ENCODE assay signal across 5 cellular contexts in genomic region chr4:107905082-107905481, GRCh38. TPM values are rescaled to one million over a fixed set of nuclear protein-coding genes. Genes with fewer than 3 reads are reported as not detected.
A peak's percentile ranks its signal among the peaks of the same experiment; 100 is the strongest.
DNase-seq lines count a peak whose midpoint lies in the region; ATAC-seq lines count a peak whose summit lies in the region.
"Not testable (repeated sequence)": the region's sequence is repeated elsewhere in the genome, so short reads cannot be mapped to it uniquely, and the experiment has no call there.

No MANE protein-coding gene starts in this region.

- not testable (repeated sequence) for H3K4me3 Mint-ChIP-seq in activated CD4-positive, alpha-beta memory T cell treated with anti-CD3 and anti-CD28 coated beads for 36 hours; activated T-cell treated with anti-CD3 and anti-CD28 coated beads, Interleukin-2, amount 50 U/mL, for 4 hours; activated naive CD4-positive, alpha-beta T cell treated with anti-CD3 and anti-CD28 coated beads for 36 hours; stimulated activated effector memory CD8-positive, alpha-beta T cell treated with anti-CD3 and anti-CD28 coated beads, Interleukin-12 subunit alpha, Interleukin-12 subunit beta, amount 100 ng/mL, for 72 hours

- POLR2A ChIA-PET in activated CD4-positive, alpha-beta memory T cell treated with anti-CD3 and anti-CD28 coated beads for 36 hours (lab: Charles Lee), result interaction anchor here (0.7 kb wide), 1 partner anchor 10 kb away, joined by 3 read pairs; no protein-coding TSS in a partner anchor

- H3K4me1 Mint-ChIP-seq in activated CD4-positive, alpha-beta memory T cell treated with anti-CD3 and anti-CD28 coated beads for 36 hours (ENCODE audit: low read depth); activated T-cell treated with anti-CD3 and anti-CD28 coated beads, Interleukin-2, amount 50 U/mL, for 4 hours (ENCODE audit: low read depth); activated naive CD4-positive, alpha-beta T cell treated with anti-CD3 and anti-CD28 coated beads for 36 hours (ENCODE audit: low read depth); stimulated activated effector memory CD8-positive, alpha-beta T cell treated with anti-CD3 and anti-CD28 coated beads, Interleukin-12 subunit alpha, Interleukin-12 subunit beta, amount 100 ng/mL, for 72 hours: not testable (repeated sequence)

- intact Hi-C loops in activated CD4-positive, alpha-beta memory T cell treated with anti-CD3 and anti-CD28 coated beads for 36 hours (cut with micrococcal nuclease); activated naive CD4-positive, alpha-beta T cell treated with anti-CD3 and anti-CD28 coated beads for 36 hours (cut with micrococcal nuclease): not testable (repeated sequence)

- peaks cover 24% of the 10 kb centered on the region for H3K27me3 Mint-ChIP-seq in activated CD4-positive, alpha-beta memory T cell treated with anti-CD3 and anti-CD28 coated beads for 36 hours
- not testable (repeated sequence) for H3K27me3 Mint-ChIP-seq in activated T-cell treated with anti-CD3 and anti-CD28 coated beads, Interleukin-2, amount 50 U/mL, for 4 hours (ENCODE audit: low read depth)
- H3K27me3 Mint-ChIP-seq in activated naive CD4-positive, alpha-beta T cell treated with anti-CD3 and anti-CD28 coated beads for 36 hours (ENCODE audit: low read depth), result peaks cover 17% of the 10 kb centered on the region

- not testable (repeated sequence) for H3K36me3 Mint-ChIP-seq in activated CD4-positive, alpha-beta memory T cell treated with anti-CD3 and anti-CD28 coated beads for 36 hours; activated T-cell treated with anti-CD3 and anti-CD28 coated beads, Interleukin-2, amount 50 U/mL, for 4 hours (ENCODE audit: insufficient read depth); activated naive CD4-positive, alpha-beta T cell treated with anti-CD3 and anti-CD28 coated beads for 36 hours (ENCODE audit: low read depth); stimulated activated effector memory CD8-positive, alpha-beta T cell treated with anti-CD3 and anti-CD28 coated beads, Interleukin-12 subunit alpha, Interleukin-12 subunit beta, amount 100 ng/mL, for 72 hours

- H3K9me3 Mint-ChIP-seq in activated CD4-positive, alpha-beta memory T cell treated with anti-CD3 and anti-CD28 coated beads for 36 hours, result peaks cover 14% of the 10 kb centered on the region
- H3K9me3 Mint-ChIP-seq in activated T-cell treated with anti-CD3 and anti-CD28 coated beads, Interleukin-2, amount 50 U/mL, for 4 hours; activated naive CD4-positive, alpha-beta T cell treated with anti-CD3 and anti-CD28 coated beads for 36 hours; stimulated activated effector memory CD8-positive, alpha-beta T cell treated with anti-CD3 and anti-CD28 coated beads, Interleukin-12 subunit alpha, Interleukin-12 subunit beta, amount 100 ng/mL, for 72 hours: not testable (repeated sequence)

- DNase-seq in activated CD4-positive, alpha-beta memory T cell treated with anti-CD3 and anti-CD28 coated beads for 36 hours, result peak; percentile 10
- DNase-seq in activated T-cell treated with anti-CD3 and anti-CD28 coated beads, Interleukin-2, amount 50 U/mL, for 4 hours; stimulated activated effector memory CD8-positive, alpha-beta T cell treated with anti-CD3 and anti-CD28 coated beads, Interleukin-12 subunit alpha, Interleukin-12 subunit beta, amount 100 ng/mL, for 72 hours (ENCODE audit: low spot score in 2 of 2): not testable (repeated sequence)
- peak; percentile 7 for DNase-seq in activated naive CD4-positive, alpha-beta T cell treated with anti-CD3 and anti-CD28 coated beads for 36 hours

- peak; percentile 13 to 30 for ATAC-seq in activated CD4-positive, CD25-positive, alpha-beta regulatory T cell treated with anti-CD3 and anti-CD28 coated beads, Interleukin-2, amount 50 U/mL, for 24 hours
- ATAC-seq in activated T-cell treated with anti-CD3 and anti-CD28 coated beads, Interleukin-2, amount 50 U/mL, for 4 hours, result peak; percentile 48 to 50
- ATAC-seq in stimulated activated effector memory CD8-positive, alpha-beta T cell treated with anti-CD3 and anti-CD28 coated beads, Interleukin-12 subunit alpha, Interleukin-12 subunit beta, amount 100 ng/mL, for 72 hours, result peak; percentile 24

- CTCF ChIA-PET in activated CD4-positive, alpha-beta memory T cell treated with anti-CD3 and anti-CD28 coated beads for 36 hours (lab: Charles Lee), result not testable (repeated sequence)
- CTCF ChIA-PET in activated naive CD4-positive, alpha-beta T cell treated with anti-CD3 and anti-CD28 coated beads for 36 hours (lab: Charles Lee), result interaction anchor here (0.6 to 0.8 kb wide), 2 partner anchors 41 to 194 kb away, joined by 3 read pairs; no protein-coding TSS in a partner anchor

- H3K27ac Mint-ChIP-seq in activated CD4-positive, alpha-beta memory T cell treated with anti-CD3 and anti-CD28 coated beads for 36 hours; activated naive CD4-positive, alpha-beta T cell treated with anti-CD3 and anti-CD28 coated beads for 36 hours; stimulated activated effector memory CD8-positive, alpha-beta T cell treated with anti-CD3 and anti-CD28 coated beads, Interleukin-12 subunit alpha, Interleukin-12 subunit beta, amount 100 ng/mL, for 72 hours: not testable (repeated sequence)

RNA-seq across cellular contexts. Expression of gene CYP2U1, which starts 26.3 kb away (rescaled TPM):
- 1 to 10 TPM; 1.2 to 1.5 TPM for total RNA-seq in activated CD4-positive, alpha-beta memory T cell treated with anti-CD3 and anti-CD28 coated beads for 36 hours
- total RNA-seq in activated T-cell treated with anti-CD3 and anti-CD28 coated beads, Interleukin-2, amount 50 U/mL, for 4 hours, result 1 to 10 TPM; 1.3 to 2.2 (median 2.0) TPM
- total RNA-seq in activated naive CD4-positive, alpha-beta T cell treated with anti-CD3 and anti-CD28 coated beads for 36 hours, result 1 to 10 TPM; 1.5 to 1.8 TPM
